24 cellular contexts compared by ENCODE assay signal in genomic region chr16:26027060-26027459, GRCh38.
"Had no signal": no experiment of that assay in that cellular context is flagged by ENCODE, and none has a peak within 500 bp of the region (broad histone marks: within the 10 kb centered on the region; RNA-seq: fewer than 3 reads in every experiment).

No MANE protein-coding gene starts in this region.

- ATAC-seq: activated CD8-positive, alpha-beta T cell treated with anti-CD3 and anti-CD28 coated beads for 36 hours; activated T-cell treated with anti-CD3 and anti-CD28 coated beads, Interleukin-2, amount 50 U/mL, for 72 hours; activated T-helper 17 cell treated with anti-CD3 and anti-CD28 coated beads, Interleukin-2, amount 50 U/mL, for 72 hours; K562 had no signal

- H3K27ac ChIP-seq: ascending aorta, breast epithelium, Peyer's patch had no signal

- H3K36me3 ChIP-seq: ascending aorta, breast epithelium, Peyer's patch had no signal

- H3K9me3 ChIP-seq: ascending aorta, breast epithelium, Peyer's patch had no signal

- H3K4me3 ChIP-seq: ascending aorta, breast epithelium, K562, Peyer's patch had no signal

- H3K4me1 ChIP-seq: ascending aorta, breast epithelium, Peyer's patch had no signal

- H3K27me3 ChIP-seq: ascending aorta, breast epithelium, Peyer's patch had no signal

- DNase-seq: activated CD4-positive, alpha-beta T cell treated with anti-CD3 and anti-CD28 coated beads, Interleukin-2, amount 10 ng/mL, durations not matched to agents 24 days and 14 days; activated CD4-positive, alpha-beta T cell treated with anti-CD3 and anti-CD28 coated beads, Interleukin-2, amount 50 U/mL, for 4 hours; activated CD8-positive, alpha-beta T cell treated with anti-CD3 and anti-CD28 coated beads for 36 hours; activated effector memory CD4-positive, alpha-beta T cell treated with anti-CD3 and anti-CD28 coated beads, Interleukin-2, amount 50 U/mL, for 16 hours; activated naive CD4-positive, alpha-beta T cell; activated naive CD8-positive, alpha-beta T cell treated with anti-CD3 and anti-CD28 coated beads, Interleukin-2, amount 10 ng/mL, durations not matched to agents 7 days and 5 days; activated T-cell treated with anti-CD3 and anti-CD28 coated beads, Interleukin-2, amount 50 U/mL, for 1 hour; activated T-cell treated with anti-CD3 and anti-CD28 coated beads, Interleukin-2, amount 50 U/mL, for 72 hours; amygdala; NCI-H1092 treated with DMSO at 0.1 percent for 48 hours; NCI-H1417; NCI-H146; NCI-H187; NCI-H2081 treated with DMSO at 0.1 percent for 48 hours; NCI-H226; NCI-H446 treated with DMSO at 0.1 percent for 48 hours; NCI-H524; Peyer's patch; RPMI8226; SIG-M5 had no signal
